Comparison of ENCODE assay signal across 16 cellular contexts in the genomic region with DNA sequence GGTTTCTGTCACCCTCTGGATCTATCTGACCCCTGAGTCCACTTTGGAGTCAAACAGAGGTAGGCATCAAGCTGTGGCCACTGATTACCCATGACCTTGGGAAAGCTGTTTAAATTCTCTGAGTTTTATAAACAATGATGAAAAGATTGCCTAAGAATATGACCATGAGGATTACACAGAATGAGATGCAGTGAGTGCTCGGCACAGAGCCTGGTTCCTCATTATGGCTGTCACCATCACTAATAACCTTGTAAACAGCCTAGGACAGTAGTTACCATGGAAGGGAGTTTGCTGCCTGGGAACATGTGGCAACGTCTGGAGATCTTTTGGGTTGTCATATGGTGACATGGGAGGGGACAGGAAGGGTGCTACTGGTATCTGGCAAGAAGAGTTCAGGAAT.
DNase-seq lines count a peak whose midpoint lies in the region; ATAC-seq and TF ChIP-seq lines count a peak whose summit lies in the region.
"Had no signal": no experiment of that assay in that cellular context is flagged by ENCODE, and none has a peak within 500 bp of the region (broad histone marks: within the 10 kb centered on the region; RNA-seq: fewer than 3 reads in every experiment).

No MANE protein-coding gene starts in this region.

- ATAC-seq in mucosa of descending colon (peak; percentile 53), HG02642 (IDR thresholded peaks at IDR 0.05; ENCODE audit: poor library complexity, unreplicated experiment) (no peak), GM18907 (IDR thresholded peaks at IDR 0.05; ENCODE audit: unreplicated experiment) (no peak)
- ATAC-seq: K562 had no signal

- DNase-seq in AG20443 (ENCODE audit: low spot score) (peak; percentile 37), fibroblast of gingiva (ENCODE audit: low read depth) (peak; percentile 90), mucosa of descending colon (peak in 1 of 3 donors; percentile 22), COLO829 (ENCODE audit: low spot score) (no peak)
- DNase-seq in effector CD4-positive, alpha-beta T cell, result no peak
- DNase-seq: Calu3; CD4-positive, CD25-positive, alpha-beta regulatory T cell; DMS 273 treated with DMSO at 0.1 percent for 48 hours; DMS79 treated with DMSO at 0.1 percent for 48 hours; EL; HCEC 1CT; HFFc6 had no signal

- H3K36me3 ChIP-seq in mucosa of descending colon (ENCODE audit: low read depth), result no peaks in the 10 kb centered on the region
- H3K36me3 ChIP-seq: BLaER1 treated with 17β-estradiol and CSF1 and Interleukin-3, amounts not matched to agents 10 nM and 100 nM had no signal

- intact Hi-C loops in mucosa of descending colon (cut with DNase I, micrococcal nuclease), result no loop called here

- no peak overlapping the region for H3K4me3 ChIP-seq in mucosa of descending colon
- H3K4me3 ChIP-seq: BLaER1 treated with 17β-estradiol and CSF1 and Interleukin-3, amounts not matched to agents 10 nM and 100 nM; K562 had no signal

- no peak for TF ChIP-seq CTCF in mucosa of descending colon (IDR thresholded peaks at IDR 0.05)

- H3K4me1 ChIP-seq in mucosa of descending colon (ENCODE audit: low read depth), result no peaks in the 10 kb centered on the region

- H3K9me3 ChIP-seq in mucosa of descending colon, result no peaks in the 10 kb centered on the region

Comparison
In these comparisons a context has a peak if more than half of its experiments do, and no peak if none do; other contexts are left out.
1. DNase-seq: peak in AG20443 (single experiment) and fibroblast of gingiva (single experiment); none in COLO829 (single experiment) and effector CD4-positive, alpha-beta T cell (single experiment).